In genomic region chr1:229150518-229150917, GRCh38 we compare ENCODE assay signal across 28 cellular contexts.
"Had no signal": no experiment of that assay in that cellular context is flagged by ENCODE, and none has a peak within 500 bp of the region (broad histone marks: within the 10 kb centered on the region; RNA-seq: fewer than 3 reads in every experiment).

No MANE protein-coding gene starts in this region.

- H3K27me3 ChIP-seq: ascending aorta, breast epithelium had no signal

- H3K27ac ChIP-seq: ascending aorta, breast epithelium, cardiac muscle cell, coronary artery, dorsolateral prefrontal cortex had no signal

- H3K4me1 ChIP-seq: ascending aorta, breast epithelium had no signal

- H3K9me3 ChIP-seq: breast epithelium had no signal

- H3K4me3 Mint-ChIP-seq: activated CD4-positive, alpha-beta memory T cell treated with anti-CD3 and anti-CD28 coated beads, Interleukin-2, amount 10 ng/mL, durations not matched to agents 7 days and 5 days; activated CD4-positive, alpha-beta T cell treated with anti-CD3 and anti-CD28 coated beads, Interleukin-2, amount 10 ng/mL, durations not matched to agents 7 days and 5 days; activated naive CD4-positive, alpha-beta T cell treated with anti-CD3 and anti-CD28 coated beads, Interleukin-2, amount 10 ng/mL, durations not matched to agents 7 days and 5 days; activated naive CD8-positive, alpha-beta T cell treated with anti-CD3 and anti-CD28 coated beads, Interleukin-2, amount 10 ng/mL, durations not matched to agents 7 days and 5 days; activated T-cell treated with anti-CD3 and anti-CD28 coated beads, Interleukin-2, amount 50 U/mL, for 24 hours; activated T-cell treated with anti-CD3 and anti-CD28 coated beads, Interleukin-2, amount 50 U/mL, for 72 hours; brain; dendritic cell treated with granulocyte-macrophage colony-stimulating factor and Interleukin-4, amounts not matched to agents 40 ng/mL and 50 ng/mL, for 4 days; endodermal cell had no signal

- H3K27ac Mint-ChIP-seq: activated CD4-positive, alpha-beta memory T cell treated with anti-CD3 and anti-CD28 coated beads, Interleukin-2, amount 10 ng/mL, durations not matched to agents 7 days and 5 days; activated CD4-positive, alpha-beta T cell treated with anti-CD3 and anti-CD28 coated beads, Interleukin-2, amount 10 ng/mL, durations not matched to agents 7 days and 5 days; activated naive CD4-positive, alpha-beta T cell treated with anti-CD3 and anti-CD28 coated beads, Interleukin-2, amount 10 ng/mL, durations not matched to agents 7 days and 5 days; activated naive CD4-positive, alpha-beta T cell treated with anti-CD3 and anti-CD28 coated beads, Interleukin-2, amount 50 U/mL, for 72 hours; activated naive CD8-positive, alpha-beta T cell treated with anti-CD3 and anti-CD28 coated beads, Interleukin-2, amount 10 ng/mL, durations not matched to agents 7 days and 5 days; activated T-cell treated with anti-CD3 and anti-CD28 coated beads, Interleukin-2, amount 50 U/mL, for 24 hours; activated T-cell treated with anti-CD3 and anti-CD28 coated beads, Interleukin-2, amount 50 U/mL, for 72 hours; brain; dendritic cell treated with granulocyte-macrophage colony-stimulating factor and Interleukin-4, amounts not matched to agents 40 ng/mL and 50 ng/mL, for 4 days; endodermal cell had no signal

- H3K4me3 ChIP-seq: ascending aorta, breast epithelium, cardiac muscle cell, coronary artery, dorsolateral prefrontal cortex had no signal

- DNase-seq: activated CD4-positive, alpha-beta memory T cell treated with anti-CD3 and anti-CD28 coated beads, Interleukin-2, amount 10 ng/mL, durations not matched to agents 7 days and 5 days; activated CD4-positive, alpha-beta T cell treated with anti-CD3 and anti-CD28 coated beads for 1 hour; activated CD4-positive, alpha-beta T cell treated with anti-CD3 and anti-CD28 coated beads for 4 hours; activated CD4-positive, alpha-beta T cell treated with anti-CD3 and anti-CD28 coated beads, Interleukin-2, amount 10 ng/mL, durations not matched to agents 7 days and 5 days; activated CD4-positive, alpha-beta T cell treated with anti-CD3 and anti-CD28 coated beads, Interleukin-2, amount 50 U/mL, for 4 hours; activated CD8-positive, alpha-beta memory T cell treated with anti-CD3 and anti-CD28 coated beads, Interleukin-2, amount 50 U/mL, for 48 hours; activated gamma-delta T cell; activated naive CD4-positive, alpha-beta T cell; activated naive CD4-positive, alpha-beta T cell treated with anti-CD3 and anti-CD28 coated beads, Interleukin-2, amount 10 ng/mL, durations not matched to agents 7 days and 5 days; activated naive CD8-positive, alpha-beta T cell treated with anti-CD3 and anti-CD28 coated beads, Interleukin-2, amount 10 ng/mL, durations not matched to agents 7 days and 5 days; activated T-cell treated with anti-CD3 and anti-CD28 coated beads for 4 hours; activated T-cell treated with anti-CD3 and anti-CD28 coated beads, Interleukin-2, amount 50 U/mL, for 24 hours; activated T-cell treated with anti-CD3 and anti-CD28 coated beads, Interleukin-2, amount 50 U/mL, for 72 hours; central memory CD4-positive, alpha-beta T cell; cerebellar nuclear complex; dorsolateral prefrontal cortex; effector memory CD4-positive, alpha-beta T cell; endodermal cell; foreskin fibroblast; head of caudate nucleus; hippocampal formation had no signal

- H3K36me3 ChIP-seq: ascending aorta, breast epithelium, cardiac muscle cell had no signal

- H3K27me3 Mint-ChIP-seq: activated CD4-positive, alpha-beta T cell treated with anti-CD3 and anti-CD28 coated beads, Interleukin-2, amount 10 ng/mL, durations not matched to agents 7 days and 5 days; activated naive CD8-positive, alpha-beta T cell treated with anti-CD3 and anti-CD28 coated beads, Interleukin-2, amount 10 ng/mL, durations not matched to agents 7 days and 5 days; dendritic cell treated with granulocyte-macrophage colony-stimulating factor and Interleukin-4, amounts not matched to agents 40 ng/mL and 50 ng/mL, for 4 days had no signal

- H3K9me3 Mint-ChIP-seq: activated CD4-positive, alpha-beta memory T cell treated with anti-CD3 and anti-CD28 coated beads, Interleukin-2, amount 10 ng/mL, durations not matched to agents 7 days and 5 days; activated CD4-positive, alpha-beta T cell treated with anti-CD3 and anti-CD28 coated beads, Interleukin-2, amount 10 ng/mL, durations not matched to agents 7 days and 5 days; activated naive CD4-positive, alpha-beta T cell treated with anti-CD3 and anti-CD28 coated beads, Interleukin-2, amount 10 ng/mL, durations not matched to agents 7 days and 5 days; activated naive CD8-positive, alpha-beta T cell treated with anti-CD3 and anti-CD28 coated beads, Interleukin-2, amount 10 ng/mL, durations not matched to agents 7 days and 5 days; activated T-cell treated with anti-CD3 and anti-CD28 coated beads, Interleukin-2, amount 50 U/mL, for 24 hours; activated T-cell treated with anti-CD3 and anti-CD28 coated beads, Interleukin-2, amount 50 U/mL, for 72 hours; dendritic cell treated with granulocyte-macrophage colony-stimulating factor and Interleukin-4, amounts not matched to agents 40 ng/mL and 50 ng/mL, for 4 days; endodermal cell had no signal

- H3K36me3 Mint-ChIP-seq: activated naive CD4-positive, alpha-beta T cell treated with anti-CD3 and anti-CD28 coated beads, Interleukin-2, amount 50 U/mL, for 72 hours; brain had no signal
